1 cellular context compared by ENCODE assay signal in the genomic region with DNA sequence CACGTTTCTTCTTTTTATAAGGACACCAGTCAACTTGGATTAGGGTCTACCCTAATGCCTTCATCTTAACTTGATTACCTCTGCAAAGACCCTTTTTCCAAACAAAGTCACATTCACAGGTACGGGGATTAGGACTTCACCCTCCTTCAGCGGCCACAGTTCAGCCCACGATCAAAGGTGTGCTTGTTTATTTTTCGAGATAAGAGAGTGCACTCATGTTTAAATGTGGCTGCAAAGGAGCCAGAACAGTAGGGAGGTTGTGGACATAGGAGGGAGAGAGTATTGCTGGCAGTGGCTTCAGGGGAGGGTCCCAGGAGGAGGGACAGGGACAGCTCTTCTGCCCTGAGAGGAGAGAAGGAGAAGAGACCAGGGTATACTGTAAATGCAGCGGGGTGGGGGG.
TF ChIP-seq lines count a peak whose summit lies in the region.

No MANE protein-coding gene starts in this region.

TF ChIP-seq in HepG2, 621 proteins besides CTCF, POLR2A, EP300 and RAD21 (continued from another document):
- TF ChIP-seq BRD4 (CRISPR knock-in tag; IDR thresholded peaks at IDR 0.05) (no peak), ZNF205 (CRISPR knock-in tag; IDR thresholded peaks at IDR 0.05) (peak; percentile 85), FOXJ3 (CRISPR knock-in tag; IDR thresholded peaks at IDR 0.05; ENCODE audit: borderline replicate concordance) (peak; percentile 82; the same call in 1 of the 2 replicates), HMG20B (CRISPR knock-in tag; conservative IDR thresholded peaks at IDR 0.05) (peak; percentile 95), MIER3 (CRISPR knock-in tag; IDR thresholded peaks at IDR 0.05; ENCODE audit: borderline replicate concordance) (peak; percentile 84; the same call in 1 of the 2 replicates), PHF5A (CRISPR knock-in tag; IDR thresholded peaks at IDR 0.05; ENCODE audit: low read depth, unreplicated experiment) (no peak), HNF4G (IDR thresholded peaks at IDR 0.05; ENCODE audit: borderline replicate concordance, low read depth, low read length) (peak; percentile 91), HNF4G (CRISPR knock-in tag; IDR thresholded peaks at IDR 0.05; ENCODE audit: borderline replicate concordance, low read depth) (no peak), ZFP36L2 (CRISPR knock-in tag; IDR thresholded peaks at IDR 0.05) (no peak), KLF16 (CRISPR knock-in tag; IDR thresholded peaks at IDR 0.05) (peak in 1 of 2 experiments; percentile 79; a peak in 1 of 4 replicates), SOX13 (IDR thresholded peaks at IDR 0.05) (peak; percentile 84), SOX13 (CRISPR knock-in tag; conservative IDR thresholded peaks at IDR 0.05 in 1 of 2, IDR thresholded peaks at IDR 0.05 in 1 of 2) (peak in 1 of 2 experiments; percentile 92; a peak in 2 of 4 replicates), ZSCAN9 (CRISPR knock-in tag; IDR thresholded peaks at IDR 0.05; ENCODE audit: borderline replicate concordance) (0 out of 2 replicates have a peak, but pooled peaks have one; percentile 31), MIER2 (CRISPR knock-in tag; IDR thresholded peaks at IDR 0.05) (peak; percentile 92)
- TF ChIP-seq, protein P1, sequence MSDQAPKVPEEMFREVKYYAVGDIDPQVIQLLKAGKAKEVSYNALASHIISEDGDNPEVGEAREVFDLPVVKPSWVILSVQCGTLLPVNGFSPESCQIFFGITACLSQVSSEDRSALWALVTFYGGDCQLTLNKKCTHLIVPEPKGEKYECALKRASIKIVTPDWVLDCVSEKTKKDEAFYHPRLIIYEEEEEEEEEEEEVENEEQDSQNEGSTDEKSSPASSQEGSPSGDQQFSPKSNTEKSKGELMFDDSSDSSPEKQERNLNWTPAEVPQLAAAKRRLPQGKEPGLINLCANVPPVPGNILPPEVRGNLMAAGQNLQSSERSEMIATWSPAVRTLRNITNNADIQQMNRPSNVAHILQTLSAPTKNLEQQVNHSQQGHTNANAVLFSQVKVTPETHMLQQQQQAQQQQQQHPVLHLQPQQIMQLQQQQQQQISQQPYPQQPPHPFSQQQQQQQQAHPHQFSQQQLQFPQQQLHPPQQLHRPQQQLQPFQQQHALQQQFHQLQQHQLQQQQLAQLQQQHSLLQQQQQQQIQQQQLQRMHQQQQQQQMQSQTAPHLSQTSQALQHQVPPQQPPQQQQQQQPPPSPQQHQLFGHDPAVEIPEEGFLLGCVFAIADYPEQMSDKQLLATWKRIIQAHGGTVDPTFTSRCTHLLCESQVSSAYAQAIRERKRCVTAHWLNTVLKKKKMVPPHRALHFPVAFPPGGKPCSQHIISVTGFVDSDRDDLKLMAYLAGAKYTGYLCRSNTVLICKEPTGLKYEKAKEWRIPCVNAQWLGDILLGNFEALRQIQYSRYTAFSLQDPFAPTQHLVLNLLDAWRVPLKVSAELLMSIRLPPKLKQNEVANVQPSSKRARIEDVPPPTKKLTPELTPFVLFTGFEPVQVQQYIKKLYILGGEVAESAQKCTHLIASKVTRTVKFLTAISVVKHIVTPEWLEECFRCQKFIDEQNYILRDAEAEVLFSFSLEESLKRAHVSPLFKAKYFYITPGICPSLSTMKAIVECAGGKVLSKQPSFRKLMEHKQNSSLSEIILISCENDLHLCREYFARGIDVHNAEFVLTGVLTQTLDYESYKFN (CRISPR knock-in tag; conservative IDR thresholded peaks at IDR 0.05): peak; percentile 83
- TF ChIP-seq, protein P2, sequence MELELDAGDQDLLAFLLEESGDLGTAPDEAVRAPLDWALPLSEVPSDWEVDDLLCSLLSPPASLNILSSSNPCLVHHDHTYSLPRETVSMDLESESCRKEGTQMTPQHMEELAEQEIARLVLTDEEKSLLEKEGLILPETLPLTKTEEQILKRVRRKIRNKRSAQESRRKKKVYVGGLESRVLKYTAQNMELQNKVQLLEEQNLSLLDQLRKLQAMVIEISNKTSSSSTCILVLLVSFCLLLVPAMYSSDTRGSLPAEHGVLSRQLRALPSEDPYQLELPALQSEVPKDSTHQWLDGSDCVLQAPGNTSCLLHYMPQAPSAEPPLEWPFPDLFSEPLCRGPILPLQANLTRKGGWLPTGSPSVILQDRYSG (CRISPR knock-in tag; IDR thresholded peaks at IDR 0.05): no peak
- TF ChIP-seq, protein P3, sequence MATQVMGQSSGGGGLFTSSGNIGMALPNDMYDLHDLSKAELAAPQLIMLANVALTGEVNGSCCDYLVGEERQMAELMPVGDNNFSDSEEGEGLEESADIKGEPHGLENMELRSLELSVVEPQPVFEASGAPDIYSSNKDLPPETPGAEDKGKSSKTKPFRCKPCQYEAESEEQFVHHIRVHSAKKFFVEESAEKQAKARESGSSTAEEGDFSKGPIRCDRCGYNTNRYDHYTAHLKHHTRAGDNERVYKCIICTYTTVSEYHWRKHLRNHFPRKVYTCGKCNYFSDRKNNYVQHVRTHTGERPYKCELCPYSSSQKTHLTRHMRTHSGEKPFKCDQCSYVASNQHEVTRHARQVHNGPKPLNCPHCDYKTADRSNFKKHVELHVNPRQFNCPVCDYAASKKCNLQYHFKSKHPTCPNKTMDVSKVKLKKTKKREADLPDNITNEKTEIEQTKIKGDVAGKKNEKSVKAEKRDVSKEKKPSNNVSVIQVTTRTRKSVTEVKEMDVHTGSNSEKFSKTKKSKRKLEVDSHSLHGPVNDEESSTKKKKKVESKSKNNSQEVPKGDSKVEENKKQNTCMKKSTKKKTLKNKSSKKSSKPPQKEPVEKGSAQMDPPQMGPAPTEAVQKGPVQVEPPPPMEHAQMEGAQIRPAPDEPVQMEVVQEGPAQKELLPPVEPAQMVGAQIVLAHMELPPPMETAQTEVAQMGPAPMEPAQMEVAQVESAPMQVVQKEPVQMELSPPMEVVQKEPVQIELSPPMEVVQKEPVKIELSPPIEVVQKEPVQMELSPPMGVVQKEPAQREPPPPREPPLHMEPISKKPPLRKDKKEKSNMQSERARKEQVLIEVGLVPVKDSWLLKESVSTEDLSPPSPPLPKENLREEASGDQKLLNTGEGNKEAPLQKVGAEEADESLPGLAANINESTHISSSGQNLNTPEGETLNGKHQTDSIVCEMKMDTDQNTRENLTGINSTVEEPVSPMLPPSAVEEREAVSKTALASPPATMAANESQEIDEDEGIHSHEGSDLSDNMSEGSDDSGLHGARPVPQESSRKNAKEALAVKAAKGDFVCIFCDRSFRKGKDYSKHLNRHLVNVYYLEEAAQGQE (IDR thresholded peaks at IDR 0.05; ENCODE audit: borderline replicate concordance in 1 of 2, low read depth in 1 of 2, low read length in 2 of 2): peak in 1 of 2 experiments; percentile 81; a peak in 2 of 4 replicates
- TF ChIP-seq, protein P4, sequence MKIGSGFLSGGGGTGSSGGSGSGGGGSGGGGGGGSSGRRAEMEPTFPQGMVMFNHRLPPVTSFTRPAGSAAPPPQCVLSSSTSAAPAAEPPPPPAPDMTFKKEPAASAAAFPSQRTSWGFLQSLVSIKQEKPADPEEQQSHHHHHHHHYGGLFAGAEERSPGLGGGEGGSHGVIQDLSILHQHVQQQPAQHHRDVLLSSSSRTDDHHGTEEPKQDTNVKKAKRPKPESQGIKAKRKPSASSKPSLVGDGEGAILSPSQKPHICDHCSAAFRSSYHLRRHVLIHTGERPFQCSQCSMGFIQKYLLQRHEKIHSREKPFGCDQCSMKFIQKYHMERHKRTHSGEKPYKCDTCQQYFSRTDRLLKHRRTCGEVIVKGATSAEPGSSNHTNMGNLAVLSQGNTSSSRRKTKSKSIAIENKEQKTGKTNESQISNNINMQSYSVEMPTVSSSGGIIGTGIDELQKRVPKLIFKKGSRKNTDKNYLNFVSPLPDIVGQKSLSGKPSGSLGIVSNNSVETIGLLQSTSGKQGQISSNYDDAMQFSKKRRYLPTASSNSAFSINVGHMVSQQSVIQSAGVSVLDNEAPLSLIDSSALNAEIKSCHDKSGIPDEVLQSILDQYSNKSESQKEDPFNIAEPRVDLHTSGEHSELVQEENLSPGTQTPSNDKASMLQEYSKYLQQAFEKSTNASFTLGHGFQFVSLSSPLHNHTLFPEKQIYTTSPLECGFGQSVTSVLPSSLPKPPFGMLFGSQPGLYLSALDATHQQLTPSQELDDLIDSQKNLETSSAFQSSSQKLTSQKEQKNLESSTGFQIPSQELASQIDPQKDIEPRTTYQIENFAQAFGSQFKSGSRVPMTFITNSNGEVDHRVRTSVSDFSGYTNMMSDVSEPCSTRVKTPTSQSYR (CRISPR knock-in tag; IDR thresholded peaks at IDR 0.05; ENCODE audit: borderline replicate concordance): peak; percentile 82
